Comparison of ENCODE assay signal across 1 cellular context in the genomic region with DNA sequence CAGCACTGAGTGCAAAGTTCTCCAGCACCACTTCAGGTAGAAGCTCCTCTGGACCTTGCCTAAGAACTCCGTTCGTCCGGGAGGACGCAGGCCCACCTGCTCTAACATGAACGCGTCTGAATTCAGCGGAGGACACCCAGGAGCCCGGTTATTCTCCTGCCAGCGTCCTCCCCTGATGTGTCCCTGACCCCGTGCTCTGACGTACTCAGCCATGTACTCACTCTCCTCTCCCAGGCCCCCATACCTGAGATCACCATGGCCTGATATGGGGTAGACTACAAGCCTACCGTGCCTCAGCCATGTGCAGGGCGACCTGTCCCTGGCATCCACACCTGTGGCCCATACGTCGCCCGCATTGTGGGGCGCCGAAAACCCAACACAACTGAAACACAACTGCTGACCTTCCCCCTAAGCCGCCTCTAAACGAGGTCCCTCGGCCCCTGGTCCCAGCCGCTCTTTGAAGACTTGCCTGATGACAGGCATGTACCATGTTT.
TF ChIP-seq lines count a peak whose summit lies in the region.

No MANE protein-coding gene starts in this region.

TF ChIP-seq in H1, 55 proteins besides CTCF, POLR2A, EP300 and RAD21:
- TF ChIP-seq SAP30 (IDR thresholded peaks at IDR 0.05; ENCODE audit: insufficient read depth, insufficient replicate concordance, low read length) (peak; percentile 36), GTF2F1 (IDR thresholded peaks at IDR 0.05; ENCODE audit: borderline replicate concordance, low read depth, low read length) (no peak), POU5F1 (IDR thresholded peaks at IDR 0.05; ENCODE audit: low read depth, low read length) (no peak)
- TF ChIP-seq, protein P1, sequence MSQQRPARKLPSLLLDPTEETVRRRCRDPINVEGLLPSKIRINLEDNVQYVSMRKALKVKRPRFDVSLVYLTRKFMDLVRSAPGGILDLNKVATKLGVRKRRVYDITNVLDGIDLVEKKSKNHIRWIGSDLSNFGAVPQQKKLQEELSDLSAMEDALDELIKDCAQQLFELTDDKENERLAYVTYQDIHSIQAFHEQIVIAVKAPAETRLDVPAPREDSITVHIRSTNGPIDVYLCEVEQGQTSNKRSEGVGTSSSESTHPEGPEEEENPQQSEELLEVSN (IDR thresholded peaks at IDR 0.05): peak; percentile 37; the same call in 1 of the 2 replicates
- TF ChIP-seq, protein P2, sequence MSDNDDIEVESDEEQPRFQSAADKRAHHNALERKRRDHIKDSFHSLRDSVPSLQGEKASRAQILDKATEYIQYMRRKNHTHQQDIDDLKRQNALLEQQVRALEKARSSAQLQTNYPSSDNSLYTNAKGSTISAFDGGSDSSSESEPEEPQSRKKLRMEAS (IDR thresholded peaks at IDR 0.05): peak; percentile 40
